Comparison of ENCODE assay signal across 8 cellular contexts in genomic region chr10:31317652-31318381, GRCh38. TPM values are rescaled to one million over a fixed set of nuclear protein-coding genes. Genes with fewer than 3 reads are reported as not detected.
DNase-seq lines count a peak whose midpoint lies in the region; ATAC-seq and TF ChIP-seq lines count a peak whose summit lies in the region.

No MANE protein-coding gene starts in this region.

- WGBS in HUES64: 4% methylated on average over 14 of the region's 21 CpGs

- ATAC-seq in activated T-cell treated with anti-CD3 and anti-CD28 coated beads, Interleukin-2, amount 50 U/mL, for 72 hours (replicated peaks in 1 of 2): no peak

- peak; percentile 84 to 86 for DNase-seq in activated T-cell treated with anti-CD3 and anti-CD28 coated beads, Interleukin-2, amount 50 U/mL, for 72 hours
- DNase-seq in right atrium auricular region (ENCODE audit: low spot score) (no peak), germinal center (ENCODE audit: low spot score) (no peak), epidermal melanocyte (ENCODE audit: insufficient read length, low spot score) (no peak), COR-L47 (lab: John Stamatoyannopoulos, UW) (no peak), NCI-H187 (lab: John Stamatoyannopoulos, UW) (no peak)
- peak in 2 of 3 donors; percentile 70 to 73 for DNase-seq in stimulated activated CD4-positive, alpha-beta T cell treated with anti-CD3 and anti-CD28 coated beads, Interleukin-12 subunit alpha, Interleukin-12 subunit beta, amount 100 ng/mL, for 48 hours (ENCODE audit: low read depth in 2 of 3, low spot score in 1 of 3)

- peaks cover 3 to 4% of the 10 kb centered on the region in 2 donors for H3K36me3 Mint-ChIP-seq in activated T-cell treated with anti-CD3 and anti-CD28 coated beads, Interleukin-2, amount 50 U/mL, for 72 hours (ENCODE audit: insufficient read depth in 2 of 2)

- no peaks in the 10 kb centered on the region for H3K9me3 Mint-ChIP-seq in activated T-cell treated with anti-CD3 and anti-CD28 coated beads, Interleukin-2, amount 50 U/mL, for 72 hours

- H3K9me3 ChIP-seq in HUES64 (ENCODE audit: insufficient read depth, low read depth, low read length) (no peaks in the 10 kb centered on the region), right atrium auricular region (no peaks in the 10 kb centered on the region)

- no peak overlapping the region for H3K9ac ChIP-seq in HUES64 (ENCODE audit: low read depth, low read length)

- no peaks in the 10 kb centered on the region for H3K36me3 ChIP-seq in HUES64 (ENCODE audit: insufficient read depth, low read length)
- no peaks in the 10 kb centered on the region for H3K36me3 ChIP-seq in right atrium auricular region

- H3K27ac ChIP-seq in HUES64 (ENCODE audit: low read depth, low read length) (no peak overlapping the region), right atrium auricular region (peak overlapping the region; percentile 98 to 99)

- H3K4me3 Mint-ChIP-seq in activated T-cell treated with anti-CD3 and anti-CD28 coated beads, Interleukin-2, amount 50 U/mL, for 72 hours: peak overlapping the region; percentile 92 to 99

- peak overlapping the region; percentile 63 for H3K27ac Mint-ChIP-seq in activated T-cell treated with anti-CD3 and anti-CD28 coated beads, Interleukin-2, amount 50 U/mL, for 72 hours

- H3K27me3 ChIP-seq in HUES64 (ENCODE audit: insufficient read depth, low read length): peaks cover 62% of the 10 kb centered on the region
- H3K27me3 ChIP-seq in right atrium auricular region: no peaks in the 10 kb centered on the region

- H3K4me3 ChIP-seq in HUES64 (ENCODE audit: low read length): peak overlapping the region; percentile 100
- peak overlapping the region; percentile 85 to 96 for H3K4me3 ChIP-seq in right atrium auricular region

- H3K4me1 ChIP-seq in HUES64 (ENCODE audit: insufficient read depth, low read length) (peaks cover 8% of the 10 kb centered on the region; the same call in 1 of the 2 replicates), right atrium auricular region (peaks cover 0 to 12% of the 10 kb centered on the region in 2 donors)

- H3K27me3 Mint-ChIP-seq in activated T-cell treated with anti-CD3 and anti-CD28 coated beads, Interleukin-2, amount 50 U/mL, for 72 hours (ENCODE audit: low read depth): no peaks in the 10 kb centered on the region

- H3K4me1 Mint-ChIP-seq in activated T-cell treated with anti-CD3 and anti-CD28 coated beads, Interleukin-2, amount 50 U/mL, for 72 hours (ENCODE audit: low read depth): peaks cover 49% of the 10 kb centered on the region

- no peak for TF ChIP-seq CTCF in right atrium auricular region (IDR thresholded peaks at IDR 0.05)

RNA-seq across cellular contexts. Expression of gene ZEB1, which starts 1.2 kb away (rescaled TPM):
- polyA plus RNA-seq in HUES64 (2013, experiment 1 of 2): 4.6 TPM
- 9.0 TPM for polyA plus RNA-seq in HUES64 (2013, experiment 2 of 2)
- 10 to 100 TPM; 45.4 to 52.5 TPM for total RNA-seq in activated T-cell treated with anti-CD3 and anti-CD28 coated beads, Interleukin-2, amount 50 U/mL, for 72 hours
- total RNA-seq in right atrium auricular region: 10 to 100 TPM; 52.9 to 60.8 TPM

Comparison
In these comparisons a context has a peak if more than half of its experiments do, and no peak if none do; other contexts are left out.
1. DNase-seq: peak in activated T-cell treated with anti-CD3 and anti-CD28 coated beads, Interleukin-2, amount 50 U/mL, for 72 hours (2 of 2) and stimulated activated CD4-positive, alpha-beta T cell treated with anti-CD3 and anti-CD28 coated beads, Interleukin-12 subunit alpha, Interleukin-12 subunit beta, amount 100 ng/mL, for 48 hours (2 of 3); none in right atrium auricular region (single experiment), germinal center (single experiment), epidermal melanocyte (single experiment), COR-L47 (single experiment) and NCI-H187 (0 of 2).